ENCODE assay signal across 18 cellular contexts in genomic region chr2:161033059-161033660, GRCh38.
DNase-seq lines count a peak whose midpoint lies in the region; ATAC-seq, FAIRE-seq and TF ChIP-seq lines count a peak whose summit lies in the region.
"Had no signal": no experiment of that assay in that cellular context is flagged by ENCODE, and none has a peak within 500 bp of the region (broad histone marks: within the 10 kb centered on the region; RNA-seq: fewer than 3 reads in every experiment).

No MANE protein-coding gene starts in this region.

- no peaks in the 10 kb centered on the region for H3K27me3 ChIP-seq in K562 (ENCODE audit: control insufficient read depth in 2 of 2, insufficient read depth in 2 of 2, low read length in 2 of 2)
- H3K27me3 ChIP-seq: SJSA1 had no signal

- peaks cover 50% of the 10 kb centered on the region for H3K4me1 Mint-ChIP-seq in HFFc6 (ENCODE audit: low read depth)
- H3K4me1 Mint-ChIP-seq: CD14-positive monocyte had no signal

- no peak overlapping the region for H3K4me3 Mint-ChIP-seq in HFFc6
- H3K4me3 Mint-ChIP-seq: CD14-positive monocyte had no signal

- H3K4me3 ChIP-seq in K562 (no peak overlapping the region), fibroblast of the aortic adventitia (ENCODE audit: low read depth, low read length) (no peak overlapping the region), foreskin fibroblast (ENCODE audit: low read depth in 1 of 2, low read length in 2 of 2) (no peak overlapping the region)
- H3K4me3 ChIP-seq: SJSA1 had no signal

- peak overlapping the region; percentile 65 for H3K27ac Mint-ChIP-seq in HFFc6
- H3K27ac Mint-ChIP-seq: CD14-positive monocyte had no signal

- no TSS peak for BruUV-seq in K562 (replicated peaks; lab: Mats Ljungman, UMichigan)

- H3K9me3 ChIP-seq in K562 (replicated peaks; ENCODE audit: control insufficient read depth, insufficient read depth, low read depth, low read length), result no peaks in the 10 kb centered on the region
- H3K9me3 ChIP-seq: SJSA1 had no signal

- in situ Hi-C loops in K562 (cut with MboI), result no loop called here

- H4K20me1 ChIP-seq in K562 (replicated peaks; ENCODE audit: control insufficient read depth, insufficient read depth, low read length), result no peaks in the 10 kb centered on the region

- no peak overlapping the region for H3K27ac ChIP-seq in K562 (ENCODE audit: extremely low read depth, low read depth, low read length)
- H3K27ac ChIP-seq: SJSA1 had no signal

- ATAC-seq in K562 (no peak), HG02885 (IDR thresholded peaks at IDR 0.05; ENCODE audit: poor library complexity, unreplicated experiment) (no peak)

- DNase-seq in HFFc6 (peak; percentile 76), K562 (ENCODE audit: extremely low read depth in 1 of 4, low spot score in 3 of 4) (no peak), fibroblast of the aortic adventitia (ENCODE audit: low read depth) (peak; percentile 50), myocyte (ENCODE audit: low read depth) (peak; percentile 14), foreskin fibroblast (no peak), MV-4-11 (lab: John Stamatoyannopoulos, UW) (no peak)
- no peak for DNase-seq in stimulated activated CD4-positive, alpha-beta T cell treated with anti-CD3 and anti-CD28 coated beads, Interleukin-2, amount 100 ng/mL, for 48 hours
- DNase-seq: AML-193, DMS 273 treated with DMSO at 0.1 percent for 48 hours, GOT3, Karpas-422, NCI-H1417, NCI-H1930, NCI-H446 treated with DMSO at 0.1 percent for 48 hours, NCI-H748 treated with DMSO at 0.1 percent for 48 hours had no signal

- H3K79me2 ChIP-seq in K562 (ENCODE audit: control insufficient read depth, insufficient read depth, low read length), result no peaks in the 10 kb centered on the region

- TF ChIP-seq EP300 in K562 (IDR thresholded peaks at IDR 0.05; ENCODE audit: low read length), result no peak

- H3K36me3 ChIP-seq in K562 (ENCODE audit: control insufficient read depth, insufficient read depth, low read length), result no peaks in the 10 kb centered on the region
- H3K36me3 ChIP-seq: SJSA1 had no signal

- no peak overlapping the region for H2AFZ ChIP-seq in K562 (ENCODE audit: low read depth, low read length)

- POLR2A ChIA-PET in K562 (lab: Yijun Ruan, JAX), result interaction anchor here (0.6 kb wide), 1 partner anchor 46 kb away, joined by 3 read pairs; no protein-coding TSS in a partner anchor

- WGBS in K562 (ENCODE audit: insufficient coverage, low coverage, missing lambda C conversion rate), result 0% methylated on average over 1 of the region's 2 CpGs

- peaks cover 1% of the 10 kb centered on the region; the same call in 1 of the 2 replicates for H3K27me3 Mint-ChIP-seq in HFFc6 (ENCODE audit: insufficient read depth)

- no peak overlapping the region for H3K9ac ChIP-seq in K562 (ENCODE audit: insufficient read depth in 1 of 2, low read depth in 2 of 2, low read length in 2 of 2)

- H3K9me3 Mint-ChIP-seq in HFFc6, result no peaks in the 10 kb centered on the region

- H3K36me3 Mint-ChIP-seq in HFFc6 (ENCODE audit: low read depth), result peaks cover 3% of the 10 kb centered on the region; the same call in 1 of the 2 replicates
- H3K36me3 Mint-ChIP-seq: CD14-positive monocyte had no signal

- no peak overlapping the region for H3K4me2 ChIP-seq in K562 (ENCODE audit: insufficient read depth, low read length)

- H3K4me1 ChIP-seq in K562 (replicated peaks in 1 of 2; ENCODE audit: control insufficient read depth in 2 of 2, insufficient read depth in 2 of 2, low read length in 2 of 2), result no peaks in the 10 kb centered on the region

- no peak for TF ChIP-seq POLR2A in K562 (conservative IDR thresholded peaks at IDR 0.05)

- H3K9me1 ChIP-seq in K562 (ENCODE audit: control insufficient read depth, insufficient read depth, low read length), result no peaks in the 10 kb centered on the region

- CTCF ChIA-PET in K562 (lab: Yijun Ruan, JAX; ENCODE audit: low intra/inter-chr PET ratio), result no interaction called here

- no peak for TF ChIP-seq RAD21 in K562 (CRISPR knock-in tag; conservative IDR thresholded peaks at IDR 0.05 in 1 of 2, IDR thresholded peaks at IDR 0.05 in 1 of 2)

- no peak for FAIRE-seq in K562 (lab: Jason Lieb, UNC)

- TF ChIP-seq CTCF in HFFc6 (IDR thresholded peaks at IDR 0.05), result no peak
- no peak for TF ChIP-seq CTCF in K562 (IDR thresholded peaks at IDR 0.05 in 2 of 3, conservative IDR thresholded peaks at IDR 0.05 in 1 of 3; ENCODE audit: insufficient read depth in 2 of 3, low read depth in 1 of 3, low read length in 3 of 3)
- no peak for TF ChIP-seq CTCF in fibroblast of the aortic adventitia (IDR thresholded peaks at IDR 0.05; ENCODE audit: insufficient read depth, low read length)
- no peak for TF ChIP-seq CTCF in foreskin fibroblast (IDR thresholded peaks at IDR 0.05; ENCODE audit: low read depth, low read length)

- intact Hi-C loops in K562 (cut with micrococcal nuclease), result no loop called here

TF ChIP-seq in K562, 482 proteins besides CTCF, POLR2A, EP300 and RAD21:
- TF ChIP-seq HNRNPK (IDR thresholded peaks at IDR 0.05; ENCODE audit: low read depth, low read length, poor library complexity, severe bottlenecking) (peak; percentile 20), CREB3L1 (IDR thresholded peaks at IDR 0.05; ENCODE audit: borderline replicate concordance, low read depth) (no peak)

Comparison
In these comparisons a context has a peak if more than half of its experiments do, and no peak if none do; other contexts are left out.
1. DNase-seq: peak in HFFc6 (single experiment), fibroblast of the aortic adventitia (single experiment) and myocyte (single experiment); none in K562 (0 of 4), stimulated activated CD4-positive, alpha-beta T cell treated with anti-CD3 and anti-CD28 coated beads, Interleukin-2, amount 100 ng/mL, for 48 hours (0 of 2), foreskin fibroblast (0 of 2) and MV-4-11 (single experiment).